Comparison of ENCODE assay signal across 12 cellular contexts in the genomic region with DNA sequence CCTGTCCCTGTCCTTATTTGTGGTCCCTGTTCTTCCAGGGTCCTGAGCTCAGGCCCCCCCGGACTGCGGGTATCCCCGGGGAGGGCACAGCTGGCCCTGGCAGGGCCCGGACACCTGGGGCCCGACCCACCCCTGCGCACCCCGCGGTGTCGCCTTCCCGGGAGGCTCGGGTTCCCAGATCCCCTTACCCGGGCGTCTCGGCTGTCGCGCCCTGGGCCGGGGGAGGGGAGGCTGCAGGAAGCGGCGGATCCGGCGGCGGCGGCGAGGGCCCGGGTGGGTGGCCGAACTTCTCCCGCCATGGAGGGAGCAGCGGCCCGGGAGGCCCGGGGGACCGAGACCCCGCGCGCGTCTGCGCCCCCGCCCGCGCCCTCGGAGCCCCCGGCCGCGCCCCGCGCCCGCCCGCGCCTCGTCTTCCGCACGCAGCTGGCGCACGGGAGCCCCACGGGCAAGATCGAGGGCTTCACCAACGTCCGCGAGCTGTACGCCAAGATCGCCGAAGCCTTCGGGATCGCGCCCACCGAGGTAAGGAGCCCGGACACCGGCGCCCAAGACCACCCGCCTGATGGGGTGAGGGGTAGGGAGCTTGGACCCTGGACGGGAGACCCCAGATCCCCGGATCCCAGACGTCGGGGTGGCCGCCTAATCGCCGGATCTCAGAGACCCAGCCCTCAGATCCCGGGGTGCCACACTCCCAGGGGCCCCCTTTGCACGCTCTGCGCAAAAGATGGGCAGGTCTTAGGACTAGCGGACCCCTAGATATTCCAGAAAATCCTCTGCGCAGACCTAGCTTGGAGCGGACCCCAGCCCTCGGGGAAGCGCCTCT. TPM values are rescaled to one million over a fixed set of nuclear protein-coding genes. Genes with fewer than 3 reads are reported as not detected.
A peak's percentile ranks its signal among the peaks of the same experiment; 100 is the strongest.
DNase-seq lines count a peak whose midpoint lies in the region; ATAC-seq and TF ChIP-seq lines count a peak whose summit lies in the region.
"Had no signal": no experiment of that assay in that cellular context is flagged by ENCODE, and none has a peak within 500 bp of the region (broad histone marks: within the 10 kb centered on the region; RNA-seq: fewer than 3 reads in every experiment).

A gene with protein sequence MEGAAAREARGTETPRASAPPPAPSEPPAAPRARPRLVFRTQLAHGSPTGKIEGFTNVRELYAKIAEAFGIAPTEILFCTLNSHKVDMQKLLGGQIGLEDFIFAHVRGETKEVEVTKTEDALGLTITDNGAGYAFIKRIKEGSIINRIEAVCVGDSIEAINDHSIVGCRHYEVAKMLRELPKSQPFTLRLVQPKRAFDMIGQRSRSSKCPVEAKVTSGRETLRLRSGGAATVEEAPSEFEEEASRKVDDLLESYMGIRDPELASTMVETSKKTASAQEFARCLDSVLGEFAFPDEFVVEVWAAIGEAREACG (plus strand): TSS at position 178 of the 823 bp plus-strand sequence. CDS start 120 bp downstream, at position 298.

- H3K27me3 ChIP-seq in AG04450 (ENCODE audit: control insufficient read depth, insufficient read depth, low read length), result peaks cover 8% of the 10 kb centered on the region
- H3K27me3 ChIP-seq in effector memory CD4-positive, alpha-beta T cell (replicated peaks; ENCODE audit: control insufficient read depth, insufficient read depth, low read length, poor library complexity, severe bottlenecking), result no peaks in the 10 kb centered on the region

- H3K27me3 Mint-ChIP-seq in natural killer cell (ENCODE audit: low read depth in 2 of 2), result no peaks in the 10 kb centered on the region

- peaks cover 4% of the 10 kb centered on the region for H3K4me1 ChIP-seq in effector memory CD4-positive, alpha-beta T cell (ENCODE audit: control insufficient read depth, insufficient read depth, low read length, poor library complexity, severe bottlenecking)

- H3K27ac ChIP-seq in AG04450 (ENCODE audit: low read depth, low read length), result no peak within 1 kb of the TSS
- H3K27ac ChIP-seq in effector memory CD4-positive, alpha-beta T cell (ENCODE audit: insufficient read depth, low read length, poor library complexity, severe bottlenecking), result no peak within 1 kb of the TSS

- peak in 2 of 3 donors; percentile 24 to 37 for ATAC-seq in natural killer cell
- ATAC-seq: left colon had no signal

- POLR2A ChIA-PET in AG04450 (lab: Yijun Ruan, JAX), result no interaction called here

- H3K4me3 Mint-ChIP-seq in natural killer cell, result no peak within 1 kb of the TSS
- H3K4me3 Mint-ChIP-seq: brain had no signal

- DNase-seq in AG04450 (ENCODE audit: low read depth, low spot score) (no peak), natural killer cell (no peak), NCI-H2029 treated with DMSO at 0.1 percent for 48 hours (lab: John Stamatoyannopoulos, UW) (no peak), NCI-H2196 (lab: John Stamatoyannopoulos, UW; ENCODE audit: unreplicated experiment) (no peak), NCI-H1105 treated with DMSO at 0.1 percent for 48 hours (lab: John Stamatoyannopoulos, UW) (no peak), NCI-H1092 (lab: John Stamatoyannopoulos, UW) (no peak)
- no peak for DNase-seq in Jurkat, Clone E6-1 (ENCODE audit: low read depth, low spot score)
- DNase-seq in effector memory CD4-positive, alpha-beta T cell, result no peak
- DNase-seq: left colon, NCI-H1436 treated with DMSO at 0.1 percent for 48 hours had no signal

- no peaks in the 10 kb centered on the region for H3K36me3 ChIP-seq in effector memory CD4-positive, alpha-beta T cell (ENCODE audit: control insufficient read depth, insufficient read depth, low read length)

- intact Hi-C loops in natural killer cell (cut with micrococcal nuclease), result no loop called here

- no peaks in the 10 kb centered on the region for H3K36me3 Mint-ChIP-seq in natural killer cell
- H3K36me3 Mint-ChIP-seq: brain had no signal

- H3K27ac Mint-ChIP-seq in natural killer cell, result no peak within 1 kb of the TSS
- H3K27ac Mint-ChIP-seq: brain had no signal

- H3K4me1 Mint-ChIP-seq in natural killer cell, result no peaks in the 10 kb centered on the region
- H3K4me1 Mint-ChIP-seq: brain had no signal

- H3K9me3 Mint-ChIP-seq in natural killer cell, result no peaks in the 10 kb centered on the region

- no peak for TF ChIP-seq CTCF in AG04450 (IDR thresholded peaks at IDR 0.05; ENCODE audit: low read depth, low read length)
- TF ChIP-seq CTCF in natural killer cell (IDR thresholded peaks at IDR 0.05), result no peak

- peaks cover 11% of the 10 kb centered on the region; the same call in 1 of the 2 replicates for H3K9me3 ChIP-seq in AG04450 (ENCODE audit: control insufficient read depth, insufficient read depth, low read length)
- no peaks in the 10 kb centered on the region for H3K9me3 ChIP-seq in effector memory CD4-positive, alpha-beta T cell (ENCODE audit: control insufficient read depth, low read length)

- peak within 1 kb of the TSS; percentile 27 for H3K4me3 ChIP-seq in AG04450 (ENCODE audit: low read depth, low read length)
- peak within 1 kb of the TSS; percentile 32 for H3K4me3 ChIP-seq in Jurkat, Clone E6-1 (ENCODE audit: low read length)
- peak within 1 kb of the TSS; percentile 46 for H3K4me3 ChIP-seq in effector memory CD4-positive, alpha-beta T cell (ENCODE audit: insufficient read depth, low read depth, low read length, poor library complexity, severe bottlenecking)

- CTCF ChIA-PET in AG04450 (lab: Charles Lee), result interaction anchor here (0.7 to 1.4 kb wide), 3 partner anchors 22 to 33 kb away, joined by 3 read pairs; no protein-coding TSS in a partner anchor

RNA-seq across cellular contexts. Expression of the gene that starts here (rescaled TPM):
- 0.30 and 0.41 TPM in 2 replicates for polyA plus RNA-seq in AG04450 (2011; rRNA removed)
- polyA minus RNA-seq in AG04450 (2011; rRNA and poly(A)+ RNA removed), result 0.48 and 0.92 TPM in 2 replicates
- 7.4 TPM for polyA plus RNA-seq in Jurkat, Clone E6-1 (2012; ENCODE audit: insufficient read depth, insufficient read length)
- under 1 TPM; 0.28 to 0.66 (median 0.56) TPM for total RNA-seq in natural killer cell
- total RNA-seq: Daoy had no signal

Comparison
In these comparisons a context has a peak if more than half of its experiments do, and no peak if none do; other contexts are left out.
1. Peak in ATAC-seq in natural killer cell; RNA of the gene not detected or under 1 TPM.